9 cellular contexts compared by ENCODE assay signal in genomic region chr6:139364302-139364981, GRCh38. TPM values are rescaled to one million over a fixed set of nuclear protein-coding genes. Genes with fewer than 3 reads are reported as not detected.
DNase-seq lines count a peak whose midpoint lies in the region; ATAC-seq and TF ChIP-seq lines count a peak whose summit lies in the region.
"Had no signal": no experiment of that assay in that cellular context is flagged by ENCODE, and none has a peak within 500 bp of the region (broad histone marks: within the 10 kb centered on the region; RNA-seq: fewer than 3 reads in every experiment).

No MANE protein-coding gene starts in this region.

- H3K4me3 ChIP-seq in CD4-positive, alpha-beta memory T cell (ENCODE audit: low read length in 2 of 2): no peak overlapping the region
- H3K4me3 ChIP-seq in foreskin fibroblast (ENCODE audit: low read depth in 1 of 2, low read length in 2 of 2) (no peak overlapping the region), prostate gland (no peak overlapping the region)

- POLR2A ChIA-PET in CD4-positive, alpha-beta memory T cell (lab: Charles Lee; ENCODE audit: partially characterized antibody): interaction anchor here (0.6 to 2.9 kb wide), 18 partner anchors 10 to 591 kb away, joined by 3 to 50 read pairs (median 6); partner anchors contain the start of genes CCDC28A, CITED2, HECA and TXLNB

- no peaks in the 10 kb centered on the region for H3K9me3 Mint-ChIP-seq in CD4-positive, alpha-beta memory T cell
- no peaks in the 10 kb centered on the region for H3K9me3 Mint-ChIP-seq in activated T-helper 2 cell treated with anti-CD3 and anti-CD28 coated beads, Interferon-gamma antibody, Interleukin-2, Interleukin-4, amounts not matched to agents 10 μg/mL and 5 μg/mL and 100 μg/mL, durations not matched to agents 14 hours and 24 hours and 36 hours
- H3K9me3 Mint-ChIP-seq: natural killer cell treated with Interleukin-12 subunit alpha and Interleukin-12 subunit beta and Interleukin-15 and Interleukin-18, amount 100 ng/mL, for 72 hours had no signal

- WGBS in prostate gland: 56% methylated on average over 4 of the region's 4 CpGs

- CTCF ChIA-PET in CD4-positive, alpha-beta memory T cell (lab: Charles Lee; ENCODE audit: partially characterized antibody): interaction anchor here (0.6 to 4.9 kb wide), 64 partner anchors 10 to 776 kb away, joined by 3 to 238 read pairs (median 4); partner anchors contain the start of genes CITED2, REPS1 and TXLNB

- TF ChIP-seq CTCF in foreskin fibroblast (IDR thresholded peaks at IDR 0.05; ENCODE audit: low read depth, low read length): peak; percentile 29
- peak; percentile 59 to 87 (median 85) for TF ChIP-seq CTCF in prostate gland (IDR thresholded peaks at IDR 0.05)

- DNase-seq in CD4-positive, alpha-beta memory T cell: peak in 4 of 5 donors; percentile 66 to 74 (median 68)
- peak; percentile 75 for DNase-seq in NCI-H1105 treated with DMSO at 0.1 percent for 48 hours (lab: John Stamatoyannopoulos, UW)
- DNase-seq in T-helper 17 cell: no peak
- peak in 1 of 2 donors; percentile 69 for DNase-seq in foreskin fibroblast
- DNase-seq in prostate gland (ENCODE audit: low spot score): no peak
- DNase-seq in activated T-helper 2 cell treated with anti-CD3 and anti-CD28 coated beads, Interferon-gamma antibody, Interleukin-2, Interleukin-4, amounts not matched to agents 10 μg/mL and 5 μg/mL and 100 μg/mL, durations not matched to agents 14 hours and 24 hours and 36 hours (ENCODE audit: low spot score): no peak

- no peaks in the 10 kb centered on the region for H3K27me3 ChIP-seq in CD4-positive, alpha-beta memory T cell (ENCODE audit: insufficient read depth, low read length)
- no peaks in the 10 kb centered on the region for H3K27me3 ChIP-seq in prostate gland (replicated peaks; ENCODE audit: insufficient read depth)

- no peaks in the 10 kb centered on the region for H3K27me3 Mint-ChIP-seq in CD4-positive, alpha-beta memory T cell
- no peaks in the 10 kb centered on the region for H3K27me3 Mint-ChIP-seq in T-helper 17 cell
- H3K27me3 Mint-ChIP-seq in activated T-helper 2 cell treated with anti-CD3 and anti-CD28 coated beads, Interferon-gamma antibody, Interleukin-2, Interleukin-4, amounts not matched to agents 10 μg/mL and 5 μg/mL and 100 μg/mL, durations not matched to agents 14 hours and 24 hours and 36 hours (ENCODE audit: low read depth): peaks cover 1% of the 10 kb centered on the region

- no peaks in the 10 kb centered on the region for H3K9me3 ChIP-seq in CD4-positive, alpha-beta memory T cell (ENCODE audit: control insufficient read depth in 1 of 2, low read length in 2 of 2)
- H3K9me3 ChIP-seq in T-helper 17 cell (ENCODE audit: control insufficient read depth, low read length, poor library complexity, severe bottlenecking) (no peaks in the 10 kb centered on the region), prostate gland (no peaks in the 10 kb centered on the region)

- H3K4me1 Mint-ChIP-seq in CD4-positive, alpha-beta memory T cell: peaks cover 28 to 45% (median 33%) of the 10 kb centered on the region in 4 donors
- H3K4me1 Mint-ChIP-seq in T-helper 17 cell: peaks cover 38% of the 10 kb centered on the region
- peaks cover 24% of the 10 kb centered on the region for H3K4me1 Mint-ChIP-seq in activated T-helper 2 cell treated with anti-CD3 and anti-CD28 coated beads, Interferon-gamma antibody, Interleukin-2, Interleukin-4, amounts not matched to agents 10 μg/mL and 5 μg/mL and 100 μg/mL, durations not matched to agents 14 hours and 24 hours and 36 hours (ENCODE audit: low read depth)

- no peaks in the 10 kb centered on the region for H3K36me3 ChIP-seq in CD4-positive, alpha-beta memory T cell (ENCODE audit: insufficient read depth, low read length)
- no peaks in the 10 kb centered on the region for H3K36me3 ChIP-seq in prostate gland

- H3K27ac Mint-ChIP-seq in CD4-positive, alpha-beta memory T cell: peak overlapping the region in 6 of 7 donors; percentile 2 to 82 (median 62)
- H3K27ac Mint-ChIP-seq in T-helper 17 cell: peak overlapping the region; percentile 72
- no peak overlapping the region for H3K27ac Mint-ChIP-seq in activated T-helper 2 cell treated with anti-CD3 and anti-CD28 coated beads, Interferon-gamma antibody, Interleukin-2, Interleukin-4, amounts not matched to agents 10 μg/mL and 5 μg/mL and 100 μg/mL, durations not matched to agents 14 hours and 24 hours and 36 hours

- H3K4me1 ChIP-seq in CD4-positive, alpha-beta memory T cell (ENCODE audit: insufficient read depth, low read length): peaks cover 20% of the 10 kb centered on the region
- H3K4me1 ChIP-seq in prostate gland (replicated peaks): no peaks in the 10 kb centered on the region

- TF ChIP-seq POLR2A in prostate gland (IDR thresholded peaks at IDR 0.05): no peak

- H3K36me3 Mint-ChIP-seq in CD4-positive, alpha-beta memory T cell: no peaks in the 10 kb centered on the region
- H3K36me3 Mint-ChIP-seq in T-helper 17 cell (ENCODE audit: low read depth): no peaks in the 10 kb centered on the region
- H3K36me3 Mint-ChIP-seq in activated T-helper 2 cell treated with anti-CD3 and anti-CD28 coated beads, Interferon-gamma antibody, Interleukin-2, Interleukin-4, amounts not matched to agents 10 μg/mL and 5 μg/mL and 100 μg/mL, durations not matched to agents 14 hours and 24 hours and 36 hours (ENCODE audit: low read depth): no peaks in the 10 kb centered on the region
- H3K36me3 Mint-ChIP-seq: natural killer cell treated with Interleukin-12 subunit alpha and Interleukin-12 subunit beta and Interleukin-15 and Interleukin-18, amount 100 ng/mL, for 72 hours had no signal

- H3K4me3 Mint-ChIP-seq in CD4-positive, alpha-beta memory T cell: peak overlapping the region in 7 of 8 donors; percentile 27 to 64 (median 36)
- no peak overlapping the region for H3K4me3 Mint-ChIP-seq in T-helper 17 cell
- no peak overlapping the region for H3K4me3 Mint-ChIP-seq in activated T-helper 2 cell treated with anti-CD3 and anti-CD28 coated beads, Interferon-gamma antibody, Interleukin-2, Interleukin-4, amounts not matched to agents 10 μg/mL and 5 μg/mL and 100 μg/mL, durations not matched to agents 14 hours and 24 hours and 36 hours (ENCODE audit: low read depth)
- H3K4me3 Mint-ChIP-seq: natural killer cell treated with Interleukin-12 subunit alpha and Interleukin-12 subunit beta and Interleukin-15 and Interleukin-18, amount 100 ng/mL, for 72 hours had no signal

- peak; percentile 43 for ATAC-seq in GM18870 (IDR thresholded peaks at IDR 0.05; ENCODE audit: unreplicated experiment)
- peak; percentile 59 for ATAC-seq in T-helper 17 cell
- ATAC-seq in GM19467 (IDR thresholded peaks at IDR 0.05; ENCODE audit: unreplicated experiment): no peak

- H3K27ac ChIP-seq in CD4-positive, alpha-beta memory T cell (ENCODE audit: low read depth, low read length): no peak overlapping the region
- H3K27ac ChIP-seq in prostate gland: no peak overlapping the region

- intact Hi-C loops in CD4-positive, alpha-beta memory T cell (cut with micrococcal nuclease): loop anchor here (1.0 to 5.0 kb wide), 8 partner anchors 42 to 548 kb away; partner anchors contain the start of gene TXLNB
- intact Hi-C loops in prostate gland (cut with DNase I): loop anchor here (5.0 to 10.0 kb wide), 4 partner anchors 142 to 547 kb away; partner anchors contain the start of genes HECA and REPS1
- intact Hi-C loops in activated T-helper 2 cell treated with anti-CD3 and anti-CD28 coated beads, Interferon-gamma antibody, Interleukin-2, Interleukin-4, amounts not matched to agents 10 μg/mL and 5 μg/mL and 100 μg/mL, durations not matched to agents 14 hours and 24 hours and 36 hours (cut with micrococcal nuclease): loop anchor here (1.0 to 2.0 kb wide), 4 partner anchors 145 to 548 kb away; partner anchors contain the start of gene ABRACL

RNA-seq across cellular contexts. Expression of gene CITED2, which starts 10.0 kb away (rescaled TPM):
- total RNA-seq in CD4-positive, alpha-beta memory T cell: 100 to 1,000 TPM; 114 to 118 TPM
- polyA plus RNA-seq in CD4-positive, alpha-beta memory T cell: 10 to 100 TPM; 37.1 to 50.8 TPM
- total RNA-seq in T-helper 17 cell (100 to 1,000 TPM; 156 to 170 TPM), prostate gland (100 to 1,000 TPM; 117 to 149 TPM)
- total RNA-seq in activated T-helper 2 cell treated with anti-CD3 and anti-CD28 coated beads, Interferon-gamma antibody, Interleukin-2, Interleukin-4, amounts not matched to agents 10 μg/mL and 5 μg/mL and 100 μg/mL, durations not matched to agents 14 hours and 24 hours and 36 hours: 36.0 and 43.6 TPM in 2 replicates

Comparison
In these comparisons a context has a peak if more than half of its experiments do, and no peak if none do; other contexts are left out.
1. DNase-seq: peak in CD4-positive, alpha-beta memory T cell (4 of 5) and NCI-H1105 treated with DMSO at 0.1 percent for 48 hours (single experiment); none in T-helper 17 cell (0 of 3), prostate gland (single experiment) and activated T-helper 2 cell treated with anti-CD3 and anti-CD28 coated beads, Interferon-gamma antibody, Interleukin-2, Interleukin-4, amounts not matched to agents 10 μg/mL and 5 μg/mL and 100 μg/mL, durations not matched to agents 14 hours and 24 hours and 36 hours (single experiment).
2. H3K4me3 Mint-ChIP-seq: peak in CD4-positive, alpha-beta memory T cell (7 of 8); none in T-helper 17 cell (single experiment) and activated T-helper 2 cell treated with anti-CD3 and anti-CD28 coated beads, Interferon-gamma antibody, Interleukin-2, Interleukin-4, amounts not matched to agents 10 μg/mL and 5 μg/mL and 100 μg/mL, durations not matched to agents 14 hours and 24 hours and 36 hours (single experiment).